26 cellular contexts compared by ENCODE assay signal in the genomic region with DNA sequence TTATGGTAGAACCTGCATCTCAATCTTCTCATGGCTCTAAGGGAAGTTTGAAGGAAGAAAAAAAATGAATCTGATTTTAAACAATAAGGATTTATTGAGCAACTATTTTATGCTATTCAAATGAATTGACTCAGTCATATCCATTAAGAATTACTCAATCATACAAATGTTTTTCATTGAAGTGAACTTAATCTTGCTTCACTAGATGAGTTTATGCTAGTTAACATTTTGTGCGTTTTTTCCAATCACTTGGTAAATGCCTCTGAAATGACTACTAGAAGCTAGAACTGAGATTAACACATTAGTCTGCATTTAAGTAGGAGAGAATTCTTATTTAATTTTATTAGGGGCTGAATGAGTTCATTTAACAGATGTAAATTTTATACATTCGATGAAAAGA. TPM values are rescaled to one million over a fixed set of nuclear protein-coding genes. Genes with fewer than 3 reads are reported as not detected.
"Had no signal": no experiment of that assay in that cellular context is flagged by ENCODE, and none has a peak within 500 bp of the region (broad histone marks: within the 10 kb centered on the region; RNA-seq: fewer than 3 reads in every experiment).

No MANE protein-coding gene starts in this region.

- H3K4me1 ChIP-seq: esophagus squamous epithelium, gastroesophageal sphincter, left ventricle myocardium inferior, neural progenitor cell, prostate gland, right atrium auricular region, stomach had no signal

- H3K4me3 ChIP-seq: esophagus squamous epithelium, gastroesophageal sphincter, heart right ventricle, left ventricle myocardium inferior, mucosa of descending colon, neural progenitor cell, prostate gland, right atrium auricular region, skin epidermis, stomach had no signal

- H3K9me3 ChIP-seq: esophagus squamous epithelium, gastroesophageal sphincter, heart right ventricle, left ventricle myocardium inferior, mucosa of descending colon, prostate gland, right atrium auricular region, stomach had no signal

- H3K36me3 ChIP-seq: esophagus squamous epithelium, gastroesophageal sphincter, heart right ventricle, left ventricle myocardium inferior, neural progenitor cell, prostate gland, right atrium auricular region, stomach had no signal

- DNase-seq: activated CD4-positive, alpha-beta T cell treated with anti-CD3 and anti-CD28 coated beads for 48 hours; activated CD4-positive, CD25-positive, alpha-beta regulatory T cell; activated CD8-positive, alpha-beta T cell treated with anti-CD3 and anti-CD28 coated beads for 36 hours; activated naive CD4-positive, alpha-beta T cell treated with Interleukin-2 at 50 U/mL for 16 hours; activated naive CD8-positive, alpha-beta T cell treated with anti-CD3 and anti-CD28 coated beads, Interleukin-2, amount 10 ng/mL, durations not matched to agents 7 days and 5 days; activated T-cell treated with anti-CD3 and anti-CD28 coated beads, Interleukin-2, amount 50 U/mL, for 24 hours; effector CD4-positive, alpha-beta T cell; esophagus squamous epithelium; heart right ventricle; kidney glomerular epithelial cell; left ventricle myocardium inferior; mucosa of descending colon; naive thymus-derived CD4-positive, alpha-beta T cell; stimulated activated CD4-positive, alpha-beta T cell treated with anti-CD3 and anti-CD28 coated beads, Interleukin-15, amount 100 ng/mL, for 24 hours; stimulated activated CD4-positive, alpha-beta T cell treated with anti-CD3 and anti-CD28 coated beads, Interleukin-2, amount 100 ng/mL, for 48 hours; stomach; T-helper 1 cell; T-helper 9 cell had no signal

- H3K4me2 ChIP-seq: neural progenitor cell had no signal

- H3K27me3 ChIP-seq: esophagus squamous epithelium, gastroesophageal sphincter, neural progenitor cell, right atrium auricular region, stomach had no signal

- H3K27ac ChIP-seq: esophagus squamous epithelium, gastroesophageal sphincter, heart right ventricle, left ventricle myocardium inferior, neural progenitor cell, prostate gland, right atrium auricular region, skin epidermis, stomach had no signal

- H3K9ac ChIP-seq: neural progenitor cell had no signal

RNA-seq across cellular contexts. Expression of gene RXFP2, which starts 25.2 kb away (rescaled TPM):
- total RNA-seq: activated CD8-positive, alpha-beta T cell treated with anti-CD3 and anti-CD28 coated beads for 36 hours; activated naive CD8-positive, alpha-beta T cell treated with anti-CD3 and anti-CD28 coated beads, Interleukin-2, amount 10 ng/mL, durations not matched to agents 7 days and 5 days; activated T-helper 2 cell treated with anti-CD3 and anti-CD28 coated beads, Interferon-gamma antibody, Interleukin-2, Interleukin-4, amounts not matched to agents 10 μg/mL and 5 μg/mL and 100 μg/mL, durations not matched to agents 14 hours and 24 hours and 36 hours; esophagus squamous epithelium; gastroesophageal sphincter; heart right ventricle; left ventricle myocardium inferior; mucosa of descending colon; naive thymus-derived CD4-positive, alpha-beta T cell; osteocyte; prostate gland; right atrium auricular region; stomach; temporal lobe had no signal
- polyA plus RNA-seq: naive thymus-derived CD4-positive, alpha-beta T cell; stomach had no signal
